Comparison of ENCODE assay signal across 17 cellular contexts in genomic region chr7:107937514-107937913, GRCh38. TPM values are rescaled to one million over a fixed set of nuclear protein-coding genes. Genes with fewer than 3 reads are reported as not detected.
DNase-seq lines count a peak whose midpoint lies in the region; ATAC-seq and TF ChIP-seq lines count a peak whose summit lies in the region.
"Had no signal": no experiment of that assay in that cellular context is flagged by ENCODE, and none has a peak within 500 bp of the region (broad histone marks: within the 10 kb centered on the region; RNA-seq: fewer than 3 reads in every experiment).

No MANE protein-coding gene starts in this region.

- no peaks in the 10 kb centered on the region for H3K27me3 Mint-ChIP-seq in activated naive CD4-positive, alpha-beta T cell treated with anti-CD3 and anti-CD28 coated beads, Interleukin-2, amount 10 ng/mL, durations not matched to agents 7 days and 5 days
- H3K27me3 Mint-ChIP-seq: activated CD4-positive, alpha-beta memory T cell treated with anti-CD3 and anti-CD28 coated beads, Interleukin-2, amount 10 ng/mL, durations not matched to agents 7 days and 5 days; dendritic cell treated with granulocyte-macrophage colony-stimulating factor and Interleukin-4, amounts not matched to agents 40 ng/mL and 50 ng/mL, for 4 days had no signal

- no peak overlapping the region for H3K4me2 ChIP-seq in osteoblast (ENCODE audit: insufficient read depth, low read length)
- H3K4me2 ChIP-seq: A549 had no signal

- ATAC-seq in heart right ventricle (no peak), Right ventricle myocardium inferior (no peak), esophagus mucosa (peak; percentile 78), GM18505 (IDR thresholded peaks at IDR 0.05; ENCODE audit: unreplicated experiment) (no peak)
- ATAC-seq: A549; CD8-positive, alpha-beta T cell had no signal

- H3K4me1 Mint-ChIP-seq in activated naive CD4-positive, alpha-beta T cell treated with anti-CD3 and anti-CD28 coated beads, Interleukin-2, amount 10 ng/mL, durations not matched to agents 7 days and 5 days: no peaks in the 10 kb centered on the region
- H3K4me1 Mint-ChIP-seq: activated CD4-positive, alpha-beta memory T cell treated with anti-CD3 and anti-CD28 coated beads, Interleukin-2, amount 10 ng/mL, durations not matched to agents 7 days and 5 days had no signal

- peaks cover 3% of the 10 kb centered on the region for H3K36me3 Mint-ChIP-seq in activated naive CD4-positive, alpha-beta T cell treated with anti-CD3 and anti-CD28 coated beads, Interleukin-2, amount 10 ng/mL, durations not matched to agents 7 days and 5 days

- H3K79me2 ChIP-seq in osteoblast (ENCODE audit: insufficient read depth, low read length): peaks cover 15% of the 10 kb centered on the region

- CTCF ChIA-PET in activated naive CD4-positive, alpha-beta T cell treated with anti-CD3 and anti-CD28 coated beads, Interleukin-2, amount 10 ng/mL, durations not matched to agents 7 days and 5 days (lab: Charles Lee): no interaction called here

- no peaks in the 10 kb centered on the region for H3K9me3 Mint-ChIP-seq in activated naive CD4-positive, alpha-beta T cell treated with anti-CD3 and anti-CD28 coated beads, Interleukin-2, amount 10 ng/mL, durations not matched to agents 7 days and 5 days
- H3K9me3 Mint-ChIP-seq: activated CD4-positive, alpha-beta memory T cell treated with anti-CD3 and anti-CD28 coated beads, Interleukin-2, amount 10 ng/mL, durations not matched to agents 7 days and 5 days; CD8-positive, alpha-beta T cell; dendritic cell treated with granulocyte-macrophage colony-stimulating factor and Interleukin-4, amounts not matched to agents 40 ng/mL and 50 ng/mL, for 4 days had no signal

- H3K27me3 ChIP-seq in heart right ventricle (no peaks in the 10 kb centered on the region), osteoblast (ENCODE audit: insufficient read depth, low read length) (no peaks in the 10 kb centered on the region)

- no peak overlapping the region for H3K4me3 Mint-ChIP-seq in activated naive CD4-positive, alpha-beta T cell treated with anti-CD3 and anti-CD28 coated beads, Interleukin-2, amount 10 ng/mL, durations not matched to agents 7 days and 5 days
- H3K4me3 Mint-ChIP-seq: activated CD4-positive, alpha-beta memory T cell treated with anti-CD3 and anti-CD28 coated beads, Interleukin-2, amount 10 ng/mL, durations not matched to agents 7 days and 5 days; CD8-positive, alpha-beta T cell; dendritic cell treated with granulocyte-macrophage colony-stimulating factor and Interleukin-4, amounts not matched to agents 40 ng/mL and 50 ng/mL, for 4 days had no signal

- H3K4me3 ChIP-seq in heart right ventricle (no peak overlapping the region), osteoblast (ENCODE audit: insufficient read depth, low read length) (no peak overlapping the region), lower leg skin (ENCODE audit: low read depth, poor library complexity, severe bottlenecking) (no peak overlapping the region)
- H3K4me3 ChIP-seq: A549 had no signal

- no peak for TF ChIP-seq CTCF in heart right ventricle (IDR thresholded peaks at IDR 0.05)
- TF ChIP-seq CTCF in osteoblast (IDR thresholded peaks at IDR 0.05; ENCODE audit: extremely low read depth, low read depth, low read length): no peak
- TF ChIP-seq CTCF in lower leg skin (IDR thresholded peaks at IDR 0.05): no peak

- no peaks in the 10 kb centered on the region for H3K9me3 ChIP-seq in heart right ventricle
- no peaks in the 10 kb centered on the region for H3K9me3 ChIP-seq in osteoblast (ENCODE audit: low read depth, low read length)
- H3K9me3 ChIP-seq: A549 had no signal

- H4K20me1 ChIP-seq in osteoblast (ENCODE audit: insufficient read depth, low read length): no peaks in the 10 kb centered on the region

- H3K27ac ChIP-seq in heart right ventricle (peak overlapping the region in 9 of 10 donors; percentile 30 to 75 (median 66)), osteoblast (ENCODE audit: low read depth, low read length) (peak overlapping the region; percentile 98)
- H3K27ac ChIP-seq: A549 had no signal

- DNase-seq in heart right ventricle (no peak), Right ventricle myocardium inferior (ENCODE audit: missing footprints) (no peak), osteoblast (ENCODE audit: insufficient read length, low spot score, missing footprints) (no peak), GM19240 (ENCODE audit: insufficient read length, low spot score) (no peak), lower leg skin (ENCODE audit: low spot score in 2 of 2) (no peak)
- DNase-seq in activated naive CD4-positive, alpha-beta T cell treated with anti-CD3 and anti-CD28 coated beads, Interleukin-2, amount 10 ng/mL, durations not matched to agents 7 days and 5 days: no peak
- DNase-seq: activated CD4-positive, alpha-beta memory T cell treated with anti-CD3 and anti-CD28 coated beads, Interleukin-2, amount 10 ng/mL, durations not matched to agents 7 days and 5 days; aorta; CD8-positive, alpha-beta T cell; MM.1S; NCI-H82; posterior cingulate gyrus; trophoblast cell had no signal

- H3K4me1 ChIP-seq in heart right ventricle (peaks cover 16 to 76% (median 48%) of the 10 kb centered on the region in 9 donors), osteoblast (ENCODE audit: insufficient read depth, low read length) (peaks cover 68% of the 10 kb centered on the region)

- WGBS in heart right ventricle, 2 donors: 85 to 97% methylated on average over 1 of the region's 1 CpG
- 50 to 67% methylated on average over 1 of the region's 1 CpG for WGBS in lower leg skin, 2 donors

- no peak overlapping the region for H2AFZ ChIP-seq in osteoblast (ENCODE audit: low read length)

- intact Hi-C loops in heart right ventricle (cut with DNase I): loop anchor here in 1 of 10 donors (5.0 kb wide), 1 partner anchor 65 kb away; the partner anchor contains the start of gene LAMB1
- intact Hi-C loops in Right ventricle myocardium inferior (cut with DNase I): no loop called here
- intact Hi-C loops in lower leg skin (cut with DNase I; ENCODE audit: low total_unique reads): no loop called here

- peaks cover 0 to 95% (median 10%) of the 10 kb centered on the region in 9 donors for H3K36me3 ChIP-seq in heart right ventricle
- peaks cover 76% of the 10 kb centered on the region for H3K36me3 ChIP-seq in osteoblast (ENCODE audit: insufficient read depth, low read length)

- TF ChIP-seq POLR2A in GM18505 (IDR thresholded peaks at IDR 0.05; ENCODE audit: borderline replicate concordance, extremely low read depth, insufficient read depth, insufficient read length): no peak
- no peak for TF ChIP-seq POLR2A in lower leg skin (IDR thresholded peaks at IDR 0.05)

- H3K27ac Mint-ChIP-seq in activated naive CD4-positive, alpha-beta T cell treated with anti-CD3 and anti-CD28 coated beads, Interleukin-2, amount 10 ng/mL, durations not matched to agents 7 days and 5 days: no peak overlapping the region
- H3K27ac Mint-ChIP-seq: activated CD4-positive, alpha-beta memory T cell treated with anti-CD3 and anti-CD28 coated beads, Interleukin-2, amount 10 ng/mL, durations not matched to agents 7 days and 5 days; CD8-positive, alpha-beta T cell; dendritic cell treated with granulocyte-macrophage colony-stimulating factor and Interleukin-4, amounts not matched to agents 40 ng/mL and 50 ng/mL, for 4 days had no signal

RNA-seq across cellular contexts. Expression of gene DLD, which starts 46.5 kb away (rescaled TPM):
- total RNA-seq in heart right ventricle: 100 to 1,000 TPM; 257 to 402 (median 353) TPM
- polyA plus RNA-seq in heart right ventricle: 100 to 1,000 TPM in 1 of 2 donors, 10 to 100 TPM in 1; 41.6 to 114 TPM
- total RNA-seq in Right ventricle myocardium inferior: 288 TPM
- 63.5 TPM for total RNA-seq in esophagus mucosa
- total RNA-seq in osteoblast: 53.6 and 55.4 TPM in 2 replicates
- 100 to 1,000 TPM in 1 of 4 donors, 10 to 100 TPM in 3; 52.2 to 139 (median 69.7) TPM for total RNA-seq in lower leg skin
